Comparison of ENCODE assay signal across 21 cellular contexts in genomic region chr1:6329851-6330250, GRCh38.
DNase-seq lines count a peak whose midpoint lies in the region; ATAC-seq and TF ChIP-seq lines count a peak whose summit lies in the region.
"Had no signal": no experiment of that assay in that cellular context is flagged by ENCODE, and none has a peak within 500 bp of the region (broad histone marks: within the 10 kb centered on the region; RNA-seq: fewer than 3 reads in every experiment).

No MANE protein-coding gene starts in this region.

- H3K4me2 ChIP-seq in neural progenitor cell: no peak overlapping the region

- no peak overlapping the region for H3K4me3 Mint-ChIP-seq in neural progenitor cell
- no peak overlapping the region for H3K4me3 Mint-ChIP-seq in activated CD4-positive, alpha-beta T cell treated with anti-CD3 and anti-CD28 coated beads, Interleukin-2, amount 10 ng/mL, durations not matched to agents 7 days and 5 days
- H3K4me3 Mint-ChIP-seq: activated CD4-positive, alpha-beta memory T cell treated with anti-CD3 and anti-CD28 coated beads, Interleukin-2, amount 10 ng/mL, durations not matched to agents 7 days and 5 days; activated naive CD4-positive, alpha-beta T cell treated with anti-CD3 and anti-CD28 coated beads, Interleukin-2, amount 10 ng/mL, durations not matched to agents 7 days and 5 days; activated T-cell treated with anti-CD3 and anti-CD28 coated beads, Interleukin-2, amount 50 U/mL, for 24 hours; immature natural killer cell; memory B cell had no signal

- H3K9me3 ChIP-seq in neural progenitor cell (ENCODE audit: low read depth): no peaks in the 10 kb centered on the region
- H3K9me3 ChIP-seq: ascending aorta had no signal

- H3K36me3 ChIP-seq in neural progenitor cell: no peaks in the 10 kb centered on the region

- H3F3A ChIP-seq in neural progenitor cell (ENCODE audit: low read depth): no peaks in the 10 kb centered on the region

- POLR2A ChIA-PET in activated CD4-positive, alpha-beta T cell treated with anti-CD3 and anti-CD28 coated beads, Interleukin-2, amount 10 ng/mL, durations not matched to agents 7 days and 5 days (lab: Charles Lee): no interaction called here

- CTCF ChIA-PET in activated CD4-positive, alpha-beta T cell treated with anti-CD3 and anti-CD28 coated beads, Interleukin-2, amount 10 ng/mL, durations not matched to agents 7 days and 5 days (lab: Charles Lee): interaction anchor here (0.5 to 0.9 kb wide), 2 partner anchors 108 to 228 kb away, joined by 3 read pairs; no protein-coding TSS in a partner anchor

- H3K27me3 Mint-ChIP-seq in neural progenitor cell (ENCODE audit: insufficient read depth, low read depth): peaks cover under 1% of the 10 kb centered on the region
- H3K27me3 Mint-ChIP-seq in activated CD4-positive, alpha-beta T cell treated with anti-CD3 and anti-CD28 coated beads, Interleukin-2, amount 10 ng/mL, durations not matched to agents 7 days and 5 days: no peaks in the 10 kb centered on the region
- H3K27me3 Mint-ChIP-seq: activated CD4-positive, alpha-beta memory T cell treated with anti-CD3 and anti-CD28 coated beads, Interleukin-2, amount 10 ng/mL, durations not matched to agents 7 days and 5 days; activated naive CD4-positive, alpha-beta T cell treated with anti-CD3 and anti-CD28 coated beads, Interleukin-2, amount 10 ng/mL, durations not matched to agents 7 days and 5 days; activated T-cell treated with anti-CD3 and anti-CD28 coated beads, Interleukin-2, amount 50 U/mL, for 24 hours; memory B cell had no signal

- no peak for TF ChIP-seq CTCF in neural progenitor cell (IDR thresholded peaks at IDR 0.05)

- H3K79me2 ChIP-seq in neural progenitor cell (ENCODE audit: low read depth): no peaks in the 10 kb centered on the region

- no peaks in the 10 kb centered on the region for H3K27me3 ChIP-seq in neural progenitor cell
- H3K27me3 ChIP-seq: ascending aorta had no signal

- DNase-seq in AG08396 (ENCODE audit: low spot score) (peak; percentile 32), NCI-H2227 (lab: John Stamatoyannopoulos, UW; ENCODE audit: unreplicated experiment) (peak; percentile 68), fibroblast of peridontal ligament (ENCODE audit: extremely low read depth) (peak; percentile 57), neural progenitor cell (ENCODE audit: low spot score) (no peak), GF-D8 (lab: John Stamatoyannopoulos, UW) (no peak), occipital lobe (lab: John Stamatoyannopoulos, UW) (no peak)
- DNase-seq in activated CD4-positive, alpha-beta T cell treated with anti-CD3 and anti-CD28 coated beads, Interleukin-2, amount 10 ng/mL, durations not matched to agents 7 days and 5 days: no peak
- DNase-seq: activated CD4-positive, alpha-beta memory T cell treated with anti-CD3 and anti-CD28 coated beads, Interleukin-2, amount 10 ng/mL, durations not matched to agents 7 days and 5 days; activated naive CD4-positive, alpha-beta T cell treated with anti-CD3 and anti-CD28 coated beads, Interleukin-2, amount 10 ng/mL, durations not matched to agents 7 days and 5 days; activated T-cell treated with anti-CD3 and anti-CD28 coated beads, Interleukin-2, amount 50 U/mL, for 24 hours; immature natural killer cell; NCI-H2081; NCI-H510A treated with DMSO at 0.1 percent for 48 hours; SHP77 treated with DMSO at 0.1 percent for 48 hours; stimulated activated naive CD4-positive, alpha-beta T cell treated with Interleukin-2 at 50 U/mL for 16 hours; trophoblast cell; WERI-Rb-1 had no signal

- H3K4me3 ChIP-seq in neural progenitor cell: no peak overlapping the region
- H3K4me3 ChIP-seq: ascending aorta had no signal

- H4K20me1 ChIP-seq in neural progenitor cell (ENCODE audit: low read depth): peaks cover 5% of the 10 kb centered on the region

- H3K9ac ChIP-seq in neural progenitor cell: peak overlapping the region; percentile 8

- no peaks in the 10 kb centered on the region for H3K4me1 ChIP-seq in neural progenitor cell
- H3K4me1 ChIP-seq: ascending aorta had no signal

- no peak overlapping the region for H2AFZ ChIP-seq in neural progenitor cell (replicated peaks)

- H3K4me1 Mint-ChIP-seq in neural progenitor cell: peaks cover 24% of the 10 kb centered on the region
- H3K4me1 Mint-ChIP-seq in activated CD4-positive, alpha-beta T cell treated with anti-CD3 and anti-CD28 coated beads, Interleukin-2, amount 10 ng/mL, durations not matched to agents 7 days and 5 days: no peaks in the 10 kb centered on the region
- H3K4me1 Mint-ChIP-seq: activated CD4-positive, alpha-beta memory T cell treated with anti-CD3 and anti-CD28 coated beads, Interleukin-2, amount 10 ng/mL, durations not matched to agents 7 days and 5 days; activated naive CD4-positive, alpha-beta T cell treated with anti-CD3 and anti-CD28 coated beads, Interleukin-2, amount 10 ng/mL, durations not matched to agents 7 days and 5 days; memory B cell had no signal

- no peaks in the 10 kb centered on the region for H3K9me3 Mint-ChIP-seq in neural progenitor cell
- no peaks in the 10 kb centered on the region for H3K9me3 Mint-ChIP-seq in activated CD4-positive, alpha-beta T cell treated with anti-CD3 and anti-CD28 coated beads, Interleukin-2, amount 10 ng/mL, durations not matched to agents 7 days and 5 days
- H3K9me3 Mint-ChIP-seq: activated CD4-positive, alpha-beta memory T cell treated with anti-CD3 and anti-CD28 coated beads, Interleukin-2, amount 10 ng/mL, durations not matched to agents 7 days and 5 days; activated naive CD4-positive, alpha-beta T cell treated with anti-CD3 and anti-CD28 coated beads, Interleukin-2, amount 10 ng/mL, durations not matched to agents 7 days and 5 days; activated T-cell treated with anti-CD3 and anti-CD28 coated beads, Interleukin-2, amount 50 U/mL, for 24 hours; immature natural killer cell; memory B cell had no signal

- H3K36me3 Mint-ChIP-seq in neural progenitor cell: peaks cover 21% of the 10 kb centered on the region
- peaks cover 5% of the 10 kb centered on the region for H3K36me3 Mint-ChIP-seq in activated CD4-positive, alpha-beta T cell treated with anti-CD3 and anti-CD28 coated beads, Interleukin-2, amount 10 ng/mL, durations not matched to agents 7 days and 5 days (ENCODE audit: low read depth)
- H3K36me3 Mint-ChIP-seq: memory B cell had no signal

- H3K27ac ChIP-seq in neural progenitor cell: no peak overlapping the region
- H3K27ac ChIP-seq: ascending aorta, HL-60, WERI-Rb-1 had no signal

- H3K27ac Mint-ChIP-seq in neural progenitor cell: no peak overlapping the region
- no peak overlapping the region for H3K27ac Mint-ChIP-seq in activated CD4-positive, alpha-beta T cell treated with anti-CD3 and anti-CD28 coated beads, Interleukin-2, amount 10 ng/mL, durations not matched to agents 7 days and 5 days
- H3K27ac Mint-ChIP-seq: activated CD4-positive, alpha-beta memory T cell treated with anti-CD3 and anti-CD28 coated beads, Interleukin-2, amount 10 ng/mL, durations not matched to agents 7 days and 5 days; activated naive CD4-positive, alpha-beta T cell treated with anti-CD3 and anti-CD28 coated beads, Interleukin-2, amount 10 ng/mL, durations not matched to agents 7 days and 5 days; activated T-cell treated with anti-CD3 and anti-CD28 coated beads, Interleukin-2, amount 50 U/mL, for 24 hours; immature natural killer cell; memory B cell had no signal

- ATAC-seq in HG03139 (IDR thresholded peaks at IDR 0.05; ENCODE audit: unreplicated experiment): no peak

Comparison
In these comparisons a context has a peak if more than half of its experiments do, and no peak if none do; other contexts are left out.
1. DNase-seq: peak in AG08396 (single experiment), NCI-H2227 (single experiment) and fibroblast of peridontal ligament (single experiment); none in neural progenitor cell (single experiment), GF-D8 (single experiment), occipital lobe (single experiment) and activated CD4-positive, alpha-beta T cell treated with anti-CD3 and anti-CD28 coated beads, Interleukin-2, amount 10 ng/mL, durations not matched to agents 7 days and 5 days (single experiment).